Comparison of ENCODE assay signal across 8 cellular contexts in genomic region chr1:219173758-219174671, GRCh38. TPM values are rescaled to one million over a fixed set of nuclear protein-coding genes. Genes with fewer than 3 reads are reported as not detected.
DNase-seq lines count a peak whose midpoint lies in the region; ATAC-seq, FAIRE-seq and TF ChIP-seq lines count a peak whose summit lies in the region.

LYPLAL1 (plus strand) TSS chr1:219173878; CDS start chr1:219173891, 13 bp downstream.

- H3K4me1 ChIP-seq in OCI-LY1 (ENCODE audit: insufficient read depth, low read length, severe bottlenecking) (peaks cover 44% of the 10 kb centered on the region), endothelial cell of umbilical vein (ENCODE audit: control insufficient read depth, extremely low read depth, insufficient read depth, low read length) (peaks cover 15% of the 10 kb centered on the region)

- H3K9me1 ChIP-seq in endothelial cell of umbilical vein (replicated peaks; ENCODE audit: control insufficient read depth, extremely low read depth, insufficient read depth, low read length) = no peaks in the 10 kb centered on the region

- no peaks in the 10 kb centered on the region for H3K27me3 ChIP-seq in OCI-LY1 (ENCODE audit: insufficient read depth, low read length)
- no peaks in the 10 kb centered on the region for H3K27me3 ChIP-seq in endothelial cell of umbilical vein (ENCODE audit: control insufficient read depth in 2 of 2, insufficient read depth in 2 of 2, low read length in 2 of 2)

- H3F3A ChIP-seq in OCI-LY1 (ENCODE audit: insufficient read depth, low read length) = no peaks in the 10 kb centered on the region; the same call in 1 of the 2 replicates

- TF ChIP-seq CTCF in D721Med (IDR thresholded peaks at IDR 0.05; ENCODE audit: insufficient read depth, missing control alignments) (peak; percentile 23), OCI-LY1 (IDR thresholded peaks at IDR 0.05; ENCODE audit: low read length) (peak; percentile 41; the same call in 1 of the 2 replicates), endothelial cell of umbilical vein (IDR thresholded peaks at IDR 0.05; ENCODE audit: extremely low read depth in 1 of 2, insufficient read depth in 1 of 2, low read depth in 1 of 2, low read length in 2 of 2) (peak in 1 of 2 donors; percentile 7)

- H3K9me2 ChIP-seq in OCI-LY1 (ENCODE audit: low read depth, low read length) = no peaks in the 10 kb centered on the region

- H3K9me3 ChIP-seq in OCI-LY1 (ENCODE audit: low read length) (no peaks in the 10 kb centered on the region), endothelial cell of umbilical vein (replicated peaks; ENCODE audit: control insufficient read depth, insufficient read depth, low read length) (no peaks in the 10 kb centered on the region)

- peak; percentile 58 for FAIRE-seq in D721Med (lab: Jason Lieb, UNC)
- peak; percentile 81 for FAIRE-seq in endothelial cell of umbilical vein (lab: Jason Lieb, UNC)

- CTCF ChIA-PET in endothelial cell of umbilical vein (lab: Charles Lee) = interaction anchor here (0.7 to 2.0 kb wide), 7 partner anchors 15 to 214 kb away, joined by 3 to 8 read pairs (median 3); no protein-coding TSS in a partner anchor

- peak; percentile 68 for ATAC-seq in GM21390 (IDR thresholded peaks at IDR 0.05; ENCODE audit: unreplicated experiment)

- TF ChIP-seq POLR2A in endothelial cell of umbilical vein (IDR thresholded peaks at IDR 0.05; ENCODE audit: low read depth, low read length) = peak; percentile 97

- H2AFZ ChIP-seq in OCI-LY1 (ENCODE audit: low read length) = peak within 1 kb of the TSS; percentile 98
- H2AFZ ChIP-seq in endothelial cell of umbilical vein (ENCODE audit: low read depth, low read length) = peak within 1 kb of the TSS; percentile 89

- DNase-seq in D721Med (ENCODE audit: insufficient read length, low spot score) (peak; percentile 78), HUDEP-2 (lab: John Stamatoyannopoulos, UW; ENCODE audit: unreplicated experiment in 76 of 76) (peak in 73 of 76 experiments; percentile 31 to 88 (median 74)), endothelial cell of umbilical vein (ENCODE audit: low read depth, low spot score) (peak; percentile 92), middle frontal gyrus (ENCODE audit: extremely low spot score, low spot score) (peak; percentile 88)
- peak; percentile 94 for DNase-seq in activated CD8-positive, alpha-beta memory T cell treated with anti-CD3 and anti-CD28 coated beads, Interleukin-2, amount 50 U/mL, for 48 hours
- peak; percentile 77 to 79 for DNase-seq in stimulated activated CD8-positive, alpha-beta memory T cell treated with anti-CD3 and anti-CD28 coated beads, Interleukin-2, amount 100 ng/mL, for 1 hour (ENCODE audit: low read depth in 2 of 2)

- H3K4me3 ChIP-seq in OCI-LY1 (ENCODE audit: low read depth, low read length, poor library complexity, severe bottlenecking) = peak within 1 kb of the TSS; percentile 85
- peak within 1 kb of the TSS; percentile 78 to 90 (median 86) for H3K4me3 ChIP-seq in endothelial cell of umbilical vein (replicated peaks in 1 of 3; ENCODE audit: insufficient read depth in 1 of 3, low read depth in 1 of 3, low read length in 3 of 3)

- H4K20me1 ChIP-seq in OCI-LY1 (ENCODE audit: insufficient read depth, low read length) (no peaks in the 10 kb centered on the region), endothelial cell of umbilical vein (replicated peaks; ENCODE audit: control insufficient read depth, extremely low read depth, insufficient read depth, low read length) (no peaks in the 10 kb centered on the region)

- POLR2A ChIA-PET in endothelial cell of umbilical vein (lab: Charles Lee) = interaction anchor here (1.0 kb wide), 2 partner anchors 15 to 129 kb away, joined by 3 to 5 read pairs; no protein-coding TSS in a partner anchor

- intact Hi-C loops in endothelial cell of umbilical vein (cut with micrococcal nuclease) = loop anchor here (1.0 to 5.0 kb wide), 4 partner anchors 14 to 826 kb away; no protein-coding TSS in a partner anchor

- H3K4me2 ChIP-seq in OCI-LY1 (ENCODE audit: low read length) (peak within 1 kb of the TSS; percentile 97), endothelial cell of umbilical vein (ENCODE audit: insufficient read depth, low read length) (peak within 1 kb of the TSS; percentile 99)

- H3K36me3 ChIP-seq in OCI-LY1 (ENCODE audit: insufficient read depth, low read length) = peaks cover 7% of the 10 kb centered on the region; the same call in 1 of the 2 replicates
- no peaks in the 10 kb centered on the region for H3K36me3 ChIP-seq in endothelial cell of umbilical vein (ENCODE audit: control insufficient read depth in 2 of 2, extremely low read depth in 1 of 2, insufficient read depth in 2 of 2, low read length in 2 of 2)

- TSS peak; percentile 81 for BruUV-seq in endothelial cell of umbilical vein (replicated peaks; lab: Mats Ljungman, UMichigan)

- H3K9ac ChIP-seq in OCI-LY1 (ENCODE audit: low read length) (peak within 1 kb of the TSS; percentile 82), endothelial cell of umbilical vein (replicated peaks; ENCODE audit: extremely low read depth, insufficient read depth, low read length) (peak within 1 kb of the TSS; percentile 92)

- H3K27ac ChIP-seq in OCI-LY1 (ENCODE audit: low read depth, low read length, poor library complexity, severe bottlenecking) = peak within 1 kb of the TSS; percentile 68
- H3K27ac ChIP-seq in endothelial cell of umbilical vein (ENCODE audit: insufficient read depth, low read depth, low read length) = peak within 1 kb of the TSS; percentile 80

- H3K79me2 ChIP-seq in OCI-LY1 (ENCODE audit: insufficient read depth, low read length) (peaks cover 15% of the 10 kb centered on the region), endothelial cell of umbilical vein (ENCODE audit: control insufficient read depth, insufficient read depth, low read length) (peaks cover 19% of the 10 kb centered on the region)

- dilution Hi-C loops in endothelial cell of umbilical vein (cut with MboI; ENCODE audit: extremely low pct_ligation_motif_present, low sequenced_read_pairs) = no loop called here

TF ChIP-seq in endothelial cell of umbilical vein, 7 proteins besides CTCF, POLR2A, EP300 and RAD21:
- TF ChIP-seq JUN (IDR thresholded peaks at IDR 0.05; ENCODE audit: borderline replicate concordance, insufficient read depth, insufficient read length, low read depth) (no peak), FOS (IDR thresholded peaks at IDR 0.05; ENCODE audit: borderline replicate concordance, insufficient read depth, low read length) (no peak), GATA2 (IDR thresholded peaks at IDR 0.05; ENCODE audit: insufficient read depth, insufficient read length, low read depth, low read length) (no peak), POLR2AphosphoS5 (IDR thresholded peaks at IDR 0.05; ENCODE audit: insufficient read depth, low read depth, low read length) (peak; percentile 98), MYC (IDR thresholded peaks at IDR 0.05; ENCODE audit: low read depth, low read length) (peak; percentile 63), MAX (IDR thresholded peaks at IDR 0.05; ENCODE audit: insufficient read depth, insufficient read length) (peak; percentile 67), EZH2 (IDR thresholded peaks at IDR 0.05; ENCODE audit: borderline replicate concordance, low read depth, low read length, severe bottlenecking) (no peak)

RNA-seq across cellular contexts. Expression of gene LYPLAL1, which starts in this region (rescaled TPM):
- total RNA-seq in endothelial cell of umbilical vein = 19.1 and 25.4 TPM in 2 replicates
- 5.7 and 7.4 TPM in 2 replicates for polyA plus RNA-seq in endothelial cell of umbilical vein
- polyA plus RNA-seq in endothelial cell of umbilical vein (2011; cell fraction: cytosol; rRNA removed) = 10.6 and 11.6 TPM in 2 replicates
- 32.2 and 33.5 TPM in 2 replicates for polyA plus RNA-seq in endothelial cell of umbilical vein (2011; cell fraction: nucleus; rRNA removed)
- 31.7 and 39.2 TPM in 2 replicates for polyA plus RNA-seq in endothelial cell of umbilical vein (2012)
- polyA minus RNA-seq in endothelial cell of umbilical vein = 8.8 and 9.4 TPM in 2 replicates
- polyA minus RNA-seq in endothelial cell of umbilical vein (2011; cell fraction: cytosol; rRNA and poly(A)+ RNA removed) = 3.2 TPM
- polyA minus RNA-seq in endothelial cell of umbilical vein (2011; cell fraction: nucleus; rRNA and poly(A)+ RNA removed) = 41.4 and 51.3 TPM in 2 replicates

Comparison
In these comparisons a context has a peak if more than half of its experiments do, and no peak if none do; other contexts are left out.
1. Peak in every context shown above with its lines: DNase-seq, ATAC-seq, H3K4me3 ChIP-seq and H3K27ac ChIP-seq.